In genomic region chr1:178102218-178102617, GRCh38 we compare ENCODE assay signal across 22 cellular contexts. TPM values are rescaled to one million over a fixed set of nuclear protein-coding genes. Genes with fewer than 3 reads are reported as not detected.
DNase-seq lines count a peak whose midpoint lies in the region; ATAC-seq, FAIRE-seq and TF ChIP-seq lines count a peak whose summit lies in the region.
"Had no signal": no experiment of that assay in that cellular context is flagged by ENCODE, and none has a peak within 500 bp of the region (broad histone marks: within the 10 kb centered on the region; RNA-seq: fewer than 3 reads in every experiment).

No MANE protein-coding gene starts in this region.

- peak overlapping the region; percentile 97 for H3K27ac ChIP-seq in left ventricle myocardium inferior (replicated peaks)
- H3K27ac ChIP-seq in H1 (ENCODE audit: low read depth, low read length), result no peak overlapping the region
- no peak overlapping the region for H3K27ac ChIP-seq in lung (ENCODE audit: low read depth in 1 of 2, low read length in 1 of 2)
- H3K27ac ChIP-seq in foreskin keratinocyte, result no peak overlapping the region
- H3K27ac ChIP-seq: Peyer's patch had no signal

- no peak overlapping the region for H3K18ac ChIP-seq in H1 (ENCODE audit: extremely low read depth, low read length)

- H2BK20ac ChIP-seq in H1 (ENCODE audit: low read length), result no peak overlapping the region

- H3K4me1 ChIP-seq in left ventricle myocardium inferior (peaks cover 98% of the 10 kb centered on the region), H1 (replicated peaks in 1 of 4; ENCODE audit: control insufficient read depth in 3 of 4, insufficient read depth in 4 of 4, low read length in 3 of 4) (peaks cover 0 to 3% (median 1%) of the 10 kb centered on the region in 4 experiments; a peak in 3 of 7 replicates), lung (ENCODE audit: control insufficient read depth in 2 of 2, insufficient read depth in 2 of 2, low read length in 2 of 2) (peaks cover 4 to 16% of the 10 kb centered on the region in 2 donors), foreskin keratinocyte (peaks cover 29% of the 10 kb centered on the region)

- H3K36me3 ChIP-seq in left ventricle myocardium inferior (no peaks in the 10 kb centered on the region), H1 (ENCODE audit: control insufficient read depth in 2 of 4, insufficient read depth in 4 of 4, low read length in 3 of 4) (no peaks in the 10 kb centered on the region), lung (ENCODE audit: control insufficient read depth in 2 of 2, insufficient read depth in 2 of 2, low read length in 2 of 2) (no peaks in the 10 kb centered on the region)
- H3K36me3 ChIP-seq: Peyer's patch had no signal

- intact Hi-C loops in left ventricle myocardium inferior (cut with micrococcal nuclease) (no loop called here), left cardiac atrium (cut with DNase I) (loop anchor here in 1 of 2 donors (10.0 kb wide), 1 partner anchor 73 kb away; no protein-coding TSS in a partner anchor)

- H4K5ac ChIP-seq in H1 (ENCODE audit: insufficient read length, low read depth, low read length), result no peak overlapping the region

- no peak overlapping the region for H3K56ac ChIP-seq in H1 (replicated peaks; ENCODE audit: insufficient read length, low read depth, low read length)

- no peak for TF ChIP-seq EP300 in H1 (IDR thresholded peaks at IDR 0.05; ENCODE audit: borderline replicate concordance in 1 of 2, low read depth in 2 of 2, low read length in 2 of 2)

- no peak overlapping the region for H3K23ac ChIP-seq in H1 (ENCODE audit: insufficient read length)

- FAIRE-seq in H1 (lab: Jason Lieb, UNC), result no peak

- no peaks in the 10 kb centered on the region for H3K27me3 ChIP-seq in left ventricle myocardium inferior (ENCODE audit: low read depth)
- no peaks in the 10 kb centered on the region for H3K27me3 ChIP-seq in H1 (replicated peaks in 1 of 4; ENCODE audit: control insufficient read depth in 3 of 4, extremely low read depth in 1 of 4, insufficient read depth in 3 of 4, low read length in 3 of 4)
- H3K27me3 ChIP-seq in lung (ENCODE audit: control insufficient read depth, insufficient read depth), result no peaks in the 10 kb centered on the region
- H3K27me3 ChIP-seq in foreskin keratinocyte, result no peaks in the 10 kb centered on the region
- H3K27me3 ChIP-seq: Peyer's patch had no signal

- DNase-seq in left ventricle myocardium inferior, result no peak
- no peak for DNase-seq in left cardiac atrium
- DNase-seq in H1 (ENCODE audit: low read depth in 1 of 2, low spot score in 2 of 2), result no peak
- DNase-seq in lung (ENCODE audit: low spot score), result peak; percentile 35
- no peak for DNase-seq in DMS153 treated with DMSO at 0.1 percent for 48 hours (lab: John Stamatoyannopoulos, UW; ENCODE audit: unreplicated experiment)
- DNase-seq in activated T-cell treated with anti-CD3 and anti-CD28 coated beads, Interleukin-2, amount 50 U/mL, for 1 hour, result no peak
- no peak for DNase-seq in foreskin keratinocyte
- DNase-seq: 8988T; Caco-2; CD4-positive, alpha-beta T cell; DMS153; GF-D8; Kasumi-1; MM.1S; NCI-H1105; NCI-H1694; NCI-H510A; NCI-H748 treated with DMSO at 0.1 percent for 48 hours; NK-92 treated with Interleukin-12 subunit alpha and Interleukin-12 subunit beta, amount 100 ng/mL, for 24 hours; Peyer's patch had no signal

- H2BK12ac ChIP-seq in H1 (ENCODE audit: low read depth, low read length), result no peak overlapping the region

- POLR2A ChIA-PET in H1 (lab: Charles Lee; ENCODE audit: partially characterized antibody), result interaction anchor here (1.8 kb wide), 1 partner anchor 8 kb away, joined by 4 read pairs; no protein-coding TSS in a partner anchor

- no peak overlapping the region for H2AFZ ChIP-seq in H1 (ENCODE audit: low read length)

- H3K23me2 ChIP-seq in H1 (ENCODE audit: low read depth, low read length), result no peaks in the 10 kb centered on the region

- H2BK120ac ChIP-seq in H1 (replicated peaks; ENCODE audit: low read depth, low read length), result no peak overlapping the region

- WGBS in H1 (ENCODE audit: extremely low coverage in 1 of 2, insufficient coverage in 1 of 2, insufficient read length in 1 of 2, insufficient replicate concordance in 2 of 2, low coverage in 1 of 2, low lambda C conversion rate in 2 of 2, missing lambda C conversion rate in 1 of 2), 2 experiments, result 95% methylated on average over 4 of the region's 4 CpGs; no CpG with 5 or more reads in 1 of the 2 experiments
- WGBS in lung, 2 donors, result 74 to 83% methylated on average over 4 of the region's 4 CpGs

- no peak for TF ChIP-seq POLR2A in H1 (IDR thresholded peaks at IDR 0.05; ENCODE audit: control extremely low read depth in 1 of 2, low read depth in 2 of 2, low read length in 2 of 2)

- no peak overlapping the region for H3K4ac ChIP-seq in H1 (replicated peaks; ENCODE audit: insufficient read length, low read depth, low read length)

- no peak overlapping the region for H4K91ac ChIP-seq in H1 (replicated peaks; ENCODE audit: insufficient read length, low read length)

- no peak overlapping the region for H4K8ac ChIP-seq in H1 (ENCODE audit: extremely low read depth, insufficient read depth, low read length)

- ATAC-seq in left cardiac atrium (no peak), lung (ENCODE audit: insufficient read depth, low FRiP score) (no peak), GM21515 (IDR thresholded peaks at IDR 0.05; ENCODE audit: unreplicated experiment) (no peak), foreskin keratinocyte (no peak)
- ATAC-seq: Right ventricle myocardium inferior had no signal

- H3K9me3 ChIP-seq in left ventricle myocardium inferior (replicated peaks) (no peaks in the 10 kb centered on the region), H1 (ENCODE audit: insufficient read depth in 2 of 2, low read depth in 1 of 2, low read length in 1 of 2) (no peaks in the 10 kb centered on the region), lung (ENCODE audit: control insufficient read depth in 2 of 2, insufficient read depth in 1 of 2, low read length in 1 of 2) (no peaks in the 10 kb centered on the region)
- H3K9me3 ChIP-seq: Caco-2, Peyer's patch had no signal

- no peak overlapping the region for H2BK15ac ChIP-seq in H1 (ENCODE audit: low read length)

- no peak overlapping the region for H2AK5ac ChIP-seq in H1 (ENCODE audit: low read depth, low read length)

- H3K4me2 ChIP-seq in H1 (ENCODE audit: insufficient read depth in 1 of 2, low read depth in 2 of 2, low read length in 2 of 2), result no peak overlapping the region

- no peak for TF ChIP-seq RAD21 in H1 (IDR thresholded peaks at IDR 0.05 in 1 of 2, conservative IDR thresholded peaks at IDR 0.05 in 1 of 2; ENCODE audit: low read depth in 2 of 2, low read length in 2 of 2)

- H3K79me1 ChIP-seq in H1 (ENCODE audit: low read depth, low read length), result 0 out of 2 replicates have a peak, but pooled peaks cover 2% of the 10 kb centered on the region

- H4K20me1 ChIP-seq in H1 (replicated peaks in 1 of 2; ENCODE audit: control insufficient read depth in 1 of 2, insufficient read depth in 2 of 2, low read length in 2 of 2), result no peaks in the 10 kb centered on the region

- CTCF ChIA-PET in H1 (lab: Charles Lee; ENCODE audit: partially characterized antibody), result interaction anchor here (0.9 to 1.3 kb wide), 2 partner anchors 9 to 64 kb away, joined by 3 to 4 read pairs; partner anchors contain the start of gene RASAL2

- no peak overlapping the region for H3K14ac ChIP-seq in H1 (ENCODE audit: insufficient read length)

- no peak overlapping the region for H3K9ac ChIP-seq in H1 (replicated peaks in 1 of 4; ENCODE audit: extremely low read depth in 1 of 4, low read depth in 3 of 4, low read length in 3 of 4)

- peaks cover 0 to 98% of the 10 kb centered on the region in 2 experiments; a peak in 3 of 4 replicates for H3K79me2 ChIP-seq in H1 (ENCODE audit: control insufficient read depth in 1 of 2, insufficient read depth in 2 of 2, low read length in 2 of 2)

- H2BK5ac ChIP-seq in H1 (ENCODE audit: low read depth, low read length), result no peak overlapping the region

- TF ChIP-seq CTCF in left ventricle myocardium inferior (IDR thresholded peaks at IDR 0.05; ENCODE audit: borderline replicate concordance) (no peak), H1 (IDR thresholded peaks at IDR 0.05; ENCODE audit: control extremely low read depth in 1 of 3, insufficient read depth in 1 of 3, low read depth in 1 of 3, low read length in 3 of 3) (no peak), lung (IDR thresholded peaks at IDR 0.05; ENCODE audit: control extremely low read depth, extremely low read depth) (no peak), foreskin keratinocyte (conservative IDR thresholded peaks at IDR 0.05) (no peak)

- no peak overlapping the region for H3K4me3 ChIP-seq in left ventricle myocardium inferior
- H3K4me3 ChIP-seq in H1 (ENCODE audit: extremely low read depth in 1 of 4, insufficient read depth in 2 of 4, low read depth in 3 of 4, low read length in 4 of 4), result no peak overlapping the region
- H3K4me3 ChIP-seq in lung, result no peak overlapping the region
- H3K4me3 ChIP-seq: Peyer's patch had no signal

TF ChIP-seq in H1, 55 proteins besides CTCF, POLR2A, EP300 and RAD21:
- TF ChIP-seq CEBPB (IDR thresholded peaks at IDR 0.05; ENCODE audit: low read depth, low read length) (peak; percentile 66; the same call in 1 of the 2 replicates), EGR1 (IDR thresholded peaks at IDR 0.05; ENCODE audit: borderline replicate concordance, low read depth, low read length) (no peak), NRF1 (IDR thresholded peaks at IDR 0.05; ENCODE audit: low read depth, low read length) (no peak)

RNA-seq across cellular contexts. Expression of gene RASAL2, which starts 8.3 kb away (rescaled TPM):
- total RNA-seq in left ventricle myocardium inferior (28.3 TPM), left cardiac atrium (10 to 100 TPM; 16.9 to 27.8 TPM), lung (10 to 100 TPM; 26.3 to 34.8 TPM), foreskin keratinocyte (32.8 and 40.4 TPM in 2 replicates)
- total RNA-seq in H1 (2021; fragmentation: NEBNext Ultra II Directional; extraction: Animal tissue kit (Norgen Biotek cat#: 25700)), result 31.2 and 32.5 TPM in 2 replicates
- polyA plus RNA-seq in H1 (2011; rRNA removed) (15.9 and 18.3 TPM in 2 replicates), lung (1 to 10 TPM; 4.9 to 5.2 TPM), foreskin keratinocyte (4.5 and 4.9 TPM in 2 replicates)
- polyA plus RNA-seq in H1 (2011; cell fraction: cytosol; rRNA removed), result 22.8 TPM
- 49.7 TPM for polyA plus RNA-seq in H1 (2011; cell fraction: nucleus; rRNA removed)
- polyA plus RNA-seq in H1 (2012, experiment 1 of 2), result 11.0 to 15.3 TPM (median 14.4 TPM) in 4 replicates
- polyA plus RNA-seq in H1 (2012, experiment 2 of 2), result 0.58 TPM
- 18.8 TPM for polyA plus RNA-seq in H1 (2013, experiment 1 of 2)
- polyA plus RNA-seq in H1 (2013, experiment 2 of 2), result 16.6 TPM
- 85.6 and 86.2 TPM in 2 replicates for polyA minus RNA-seq in H1 (2011; rRNA and poly(A)+ RNA removed)
- polyA minus RNA-seq in H1 (2011; cell fraction: cytosol; rRNA and poly(A)+ RNA removed), result 36.5 TPM
- polyA minus RNA-seq in H1 (2011; cell fraction: nucleus; rRNA and poly(A)+ RNA removed), result 128 TPM
